In genomic region chr11:99098258-99098657, GRCh38 we compare ENCODE assay signal across 25 cellular contexts.
DNase-seq lines count a peak whose midpoint lies in the region; ATAC-seq and TF ChIP-seq lines count a peak whose summit lies in the region.
"Had no signal": no experiment of that assay in that cellular context is flagged by ENCODE, and none has a peak within 500 bp of the region (broad histone marks: within the 10 kb centered on the region; RNA-seq: fewer than 3 reads in every experiment).

No MANE protein-coding gene starts in this region.

- H3K4me3 Mint-ChIP-seq in activated T-helper 1 cell treated with anti-CD3 and anti-CD28 coated beads, Interleukin-12 subunit alpha, Interleukin-12 subunit beta, Interleukin-2, Interleukin-4 antibody, amounts not matched to agents 30 ng/mL and 10 ng/mL and 1 ng/mL, durations not matched to agents 14 hours and 24 hours and 36 hours, result no peak overlapping the region
- H3K4me3 Mint-ChIP-seq: activated CD4-positive, alpha-beta memory T cell treated with anti-CD3 and anti-CD28 coated beads for 36 hours; CD4-positive, alpha-beta T cell; stimulated activated naive CD8-positive, alpha-beta T cell treated with anti-CD3 and anti-CD28 coated beads, Interleukin-15, Interleukin-2, amounts not matched to agents 100 ng/mL and 50 ng/mL, for 24 hours; WTC11 had no signal

- no peak overlapping the region for H2BK15ac ChIP-seq in mesenchymal stem cell (ENCODE audit: low read depth, poor library complexity, severe bottlenecking)

- peaks cover 9% of the 10 kb centered on the region for H3K9me3 Mint-ChIP-seq in activated T-helper 1 cell treated with anti-CD3 and anti-CD28 coated beads, Interleukin-12 subunit alpha, Interleukin-12 subunit beta, Interleukin-2, Interleukin-4 antibody, amounts not matched to agents 30 ng/mL and 10 ng/mL and 1 ng/mL, durations not matched to agents 14 hours and 24 hours and 36 hours

- TF ChIP-seq CTCF in MM.1S (IDR thresholded peaks at IDR 0.05; ENCODE audit: low read length), result no peak

- H3K79me2 ChIP-seq in MM.1S (ENCODE audit: low read length), result no peaks in the 10 kb centered on the region

- H2AFZ ChIP-seq in MM.1S (ENCODE audit: low read length) (peak overlapping the region; percentile 49), mesenchymal stem cell (ENCODE audit: low read depth, low read length) (peak overlapping the region; percentile 14)
- H2AFZ ChIP-seq: GM23248 had no signal

- no peak overlapping the region for H3K23ac ChIP-seq in mesenchymal stem cell (ENCODE audit: low read length in 2 of 2)

- peak; percentile 12 for ATAC-seq in GM18520 (IDR thresholded peaks at IDR 0.05; ENCODE audit: unreplicated experiment)
- ATAC-seq in HG02588 (IDR thresholded peaks at IDR 0.05; ENCODE audit: unreplicated experiment), result peak; percentile 20
- no peak for ATAC-seq in HG02623 (IDR thresholded peaks at IDR 0.05; ENCODE audit: unreplicated experiment)
- ATAC-seq: foreskin keratinocyte, SK-N-SH treated with all-trans-retinoic acid at 6 μM for 48 hours, WTC11 had no signal

- no peaks in the 10 kb centered on the region for H3K27me3 Mint-ChIP-seq in activated T-helper 1 cell treated with anti-CD3 and anti-CD28 coated beads, Interleukin-12 subunit alpha, Interleukin-12 subunit beta, Interleukin-2, Interleukin-4 antibody, amounts not matched to agents 30 ng/mL and 10 ng/mL and 1 ng/mL, durations not matched to agents 14 hours and 24 hours and 36 hours (ENCODE audit: insufficient read depth)
- H3K27me3 Mint-ChIP-seq: activated CD4-positive, alpha-beta memory T cell treated with anti-CD3 and anti-CD28 coated beads for 36 hours; CD4-positive, alpha-beta T cell; stimulated activated naive CD8-positive, alpha-beta T cell treated with anti-CD3 and anti-CD28 coated beads, Interleukin-15, Interleukin-2, amounts not matched to agents 100 ng/mL and 50 ng/mL, for 24 hours had no signal

- no peaks in the 10 kb centered on the region for H3K9me3 ChIP-seq in MM.1S (replicated peaks; ENCODE audit: insufficient read depth, low read length)
- H3K9me3 ChIP-seq in mesenchymal stem cell (ENCODE audit: control insufficient read depth, low read length), result peaks cover 4% of the 10 kb centered on the region
- H3K9me3 ChIP-seq: ascending aorta, MG63, tibial nerve had no signal

- H3K27ac ChIP-seq in MM.1S (ENCODE audit: low read length) (peak overlapping the region; percentile 87), mesenchymal stem cell (ENCODE audit: low read length, poor library complexity, severe bottlenecking) (no peak overlapping the region)
- H3K27ac ChIP-seq: ascending aorta, foreskin keratinocyte, GM23248, tibial nerve had no signal

- no peaks in the 10 kb centered on the region for H3K79me1 ChIP-seq in mesenchymal stem cell (replicated peaks; ENCODE audit: low read length, poor library complexity, severe bottlenecking)

- H4K91ac ChIP-seq in mesenchymal stem cell (ENCODE audit: low read length), result no peak overlapping the region

- H3K9me2 ChIP-seq in MM.1S (replicated peaks; ENCODE audit: insufficient read depth, low read length), result no peaks in the 10 kb centered on the region

- no peaks in the 10 kb centered on the region for H3K27me3 ChIP-seq in MM.1S (replicated peaks; ENCODE audit: insufficient read depth, low read length)
- no peaks in the 10 kb centered on the region for H3K27me3 ChIP-seq in mesenchymal stem cell (ENCODE audit: control insufficient read depth in 1 of 2, insufficient read depth in 1 of 2, low read length in 2 of 2)
- H3K27me3 ChIP-seq: ascending aorta, foreskin keratinocyte, MG63, tibial nerve had no signal

- WGBS in mesenchymal stem cell, result 75% methylated on average over 2 of the region's 6 CpGs

- H2BK120ac ChIP-seq in mesenchymal stem cell (ENCODE audit: low read depth, low read length), result no peak overlapping the region

- H3F3A ChIP-seq in MM.1S (ENCODE audit: insufficient read depth, low read length), result peaks cover 29% of the 10 kb centered on the region

- H3K4me2 ChIP-seq in MM.1S (ENCODE audit: low read depth, low read length), result peak overlapping the region; percentile 85
- no peak overlapping the region for H3K4me2 ChIP-seq in mesenchymal stem cell (ENCODE audit: low read length, poor library complexity, severe bottlenecking)

- intact Hi-C loops in activated T-helper 1 cell treated with anti-CD3 and anti-CD28 coated beads, Interleukin-12 subunit alpha, Interleukin-12 subunit beta, Interleukin-2, Interleukin-4 antibody, amounts not matched to agents 30 ng/mL and 10 ng/mL and 1 ng/mL, durations not matched to agents 14 hours and 24 hours and 36 hours (cut with micrococcal nuclease), result no loop called here

- H3K36me3 Mint-ChIP-seq in activated T-helper 1 cell treated with anti-CD3 and anti-CD28 coated beads, Interleukin-12 subunit alpha, Interleukin-12 subunit beta, Interleukin-2, Interleukin-4 antibody, amounts not matched to agents 30 ng/mL and 10 ng/mL and 1 ng/mL, durations not matched to agents 14 hours and 24 hours and 36 hours (ENCODE audit: low read depth), result no peaks in the 10 kb centered on the region
- H3K36me3 Mint-ChIP-seq: activated CD4-positive, alpha-beta memory T cell treated with anti-CD3 and anti-CD28 coated beads for 36 hours had no signal

- H3K14ac ChIP-seq in mesenchymal stem cell (ENCODE audit: low read length in 2 of 2), result no peak overlapping the region

- no peak overlapping the region for H2AK5ac ChIP-seq in mesenchymal stem cell (ENCODE audit: low read length, severe bottlenecking)

- no peak overlapping the region for H2BK12ac ChIP-seq in mesenchymal stem cell (ENCODE audit: low read length in 2 of 2)

- H3K27ac Mint-ChIP-seq in activated T-helper 1 cell treated with anti-CD3 and anti-CD28 coated beads, Interleukin-12 subunit alpha, Interleukin-12 subunit beta, Interleukin-2, Interleukin-4 antibody, amounts not matched to agents 30 ng/mL and 10 ng/mL and 1 ng/mL, durations not matched to agents 14 hours and 24 hours and 36 hours, result no peak overlapping the region
- H3K27ac Mint-ChIP-seq: activated CD4-positive, alpha-beta memory T cell treated with anti-CD3 and anti-CD28 coated beads for 36 hours; CD4-positive, alpha-beta T cell; stimulated activated naive CD8-positive, alpha-beta T cell treated with anti-CD3 and anti-CD28 coated beads, Interleukin-15, Interleukin-2, amounts not matched to agents 100 ng/mL and 50 ng/mL, for 24 hours; WTC11 had no signal

- no peaks in the 10 kb centered on the region for H3K36me3 ChIP-seq in MM.1S (replicated peaks; ENCODE audit: insufficient read depth, low read length)
- H3K36me3 ChIP-seq in mesenchymal stem cell (ENCODE audit: control insufficient read depth in 1 of 2, insufficient read depth in 2 of 2, low read depth in 1 of 2, low read length in 2 of 2), result no peaks in the 10 kb centered on the region
- H3K36me3 ChIP-seq: ascending aorta, MG63, tibial nerve had no signal

- H3K4me1 Mint-ChIP-seq in activated T-helper 1 cell treated with anti-CD3 and anti-CD28 coated beads, Interleukin-12 subunit alpha, Interleukin-12 subunit beta, Interleukin-2, Interleukin-4 antibody, amounts not matched to agents 30 ng/mL and 10 ng/mL and 1 ng/mL, durations not matched to agents 14 hours and 24 hours and 36 hours (ENCODE audit: low read depth), result no peaks in the 10 kb centered on the region
- H3K4me1 Mint-ChIP-seq: WTC11 had no signal

- H2BK5ac ChIP-seq in mesenchymal stem cell (ENCODE audit: low read depth, low read length, poor library complexity, severe bottlenecking), result no peak overlapping the region

- H4K20me1 ChIP-seq in MM.1S (ENCODE audit: insufficient read depth, low read length), result no peaks in the 10 kb centered on the region

- no peak overlapping the region for H4K8ac ChIP-seq in mesenchymal stem cell (ENCODE audit: low read length)

- H3K18ac ChIP-seq in mesenchymal stem cell (ENCODE audit: low read depth in 1 of 2, low read length in 2 of 2), result no peak overlapping the region

- DNase-seq in MM.1S (peak; percentile 47), mesenchymal stem cell (no peak), C1 segment of cervical spinal cord (lab: John Stamatoyannopoulos, UW) (no peak), NCI-H2107 (lab: John Stamatoyannopoulos, UW) (no peak)
- DNase-seq in activated T-helper 1 cell treated with anti-CD3 and anti-CD28 coated beads, Interleukin-12 subunit alpha, Interleukin-12 subunit beta, Interleukin-2, Interleukin-4 antibody, amounts not matched to agents 30 ng/mL and 10 ng/mL and 1 ng/mL, durations not matched to agents 14 hours and 24 hours and 36 hours (ENCODE audit: low spot score), result no peak
- DNase-seq: activated CD4-positive, alpha-beta memory T cell treated with anti-CD3 and anti-CD28 coated beads for 36 hours; activated naive CD4-positive, alpha-beta T cell treated with Interleukin-2 at 50 U/mL for 16 hours; CD4-positive, alpha-beta T cell; DMS153; foreskin keratinocyte; GF-D8; GM23248; hippocampal formation; MG63; NCI-H1694; nucleus accumbens; stimulated activated CD4-positive, alpha-beta T cell treated with anti-CD3 and anti-CD28 coated beads, Interleukin-4, amount 100 ng/mL, for 1 hour had no signal

- H3K4me3 ChIP-seq in MM.1S (ENCODE audit: low read length) (peak overlapping the region; percentile 52), mesenchymal stem cell (ENCODE audit: insufficient read depth in 1 of 2, low read depth in 1 of 2, low read length in 2 of 2) (no peak overlapping the region)
- H3K4me3 ChIP-seq: ascending aorta, GM23248, MG63, tibial nerve had no signal

- H3K4ac ChIP-seq in mesenchymal stem cell (ENCODE audit: low read depth in 1 of 2, low read length in 2 of 2), result no peak overlapping the region

- H3K9ac ChIP-seq in MM.1S (ENCODE audit: low read length) (peak overlapping the region; percentile 59), mesenchymal stem cell (ENCODE audit: low read length) (no peak overlapping the region)
- H3K9ac ChIP-seq: GM23248 had no signal

- H3K4me1 ChIP-seq in MM.1S (ENCODE audit: low read length), result peaks cover 26% of the 10 kb centered on the region
- H3K4me1 ChIP-seq in mesenchymal stem cell (ENCODE audit: control insufficient read depth, insufficient read depth, low read depth, low read length), result no peaks in the 10 kb centered on the region
- H3K4me1 ChIP-seq: ascending aorta, tibial nerve had no signal
